9 cellular contexts compared by ENCODE assay signal in the genomic region with DNA sequence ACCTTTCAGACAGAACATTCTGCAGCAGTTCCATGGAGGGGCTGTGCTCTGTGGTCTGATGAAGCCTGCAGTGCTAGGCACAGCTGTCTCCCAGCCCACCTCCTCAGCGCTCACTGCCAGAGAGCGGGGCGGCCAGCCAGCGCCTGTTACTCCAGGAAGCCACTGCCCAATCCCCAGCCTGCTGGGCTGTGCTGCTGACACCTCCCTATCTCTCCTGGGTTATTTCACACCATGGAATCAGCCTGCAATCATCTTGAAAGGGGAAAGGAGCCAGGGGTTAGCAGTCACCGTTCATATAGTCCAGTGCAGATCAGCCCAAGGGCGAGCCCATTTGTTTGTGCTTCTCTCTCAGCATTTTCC. TPM values are rescaled to one million over a fixed set of nuclear protein-coding genes. Genes with fewer than 3 reads are reported as not detected.
DNase-seq lines count a peak whose midpoint lies in the region; ATAC-seq and TF ChIP-seq lines count a peak whose summit lies in the region.
"Had no signal": no experiment of that assay in that cellular context is flagged by ENCODE, and none has a peak within 500 bp of the region (broad histone marks: within the 10 kb centered on the region; RNA-seq: fewer than 3 reads in every experiment).

No MANE protein-coding gene starts in this region.

- H3K79me2 ChIP-seq in fibroblast of lung (ENCODE audit: control insufficient read depth, insufficient read depth, low read length) = peaks cover 6% of the 10 kb centered on the region

- intact Hi-C loops in uterus (cut with DNase I; ENCODE audit: low total_unique reads) = no loop called here

- H3K9ac ChIP-seq in fibroblast of lung (ENCODE audit: insufficient read depth, low read length) = peak overlapping the region; percentile 5
- peak overlapping the region in 1 of 2 donors; percentile 42 for H3K9ac ChIP-seq in mucosa of rectum (ENCODE audit: low read depth in 1 of 2, low read length in 2 of 2)

- peaks cover 26% of the 10 kb centered on the region for H3K4me1 ChIP-seq in fibroblast of lung (ENCODE audit: control insufficient read depth, extremely low read depth, insufficient read depth, low read length)
- peaks cover 6 to 28% of the 10 kb centered on the region in 2 donors for H3K4me1 ChIP-seq in mucosa of rectum (ENCODE audit: control insufficient read depth in 2 of 2, insufficient read depth in 2 of 2, low read length in 2 of 2)
- no peaks in the 10 kb centered on the region for H3K4me1 ChIP-seq in uterus

- H3K4me3 ChIP-seq in fibroblast of lung (replicated peaks in 1 of 4; ENCODE audit: control extremely low read depth in 1 of 4, insufficient read depth in 1 of 4, low read depth in 3 of 4, low read length in 4 of 4) (peak overlapping the region; percentile 32 to 56 (median 48)), mucosa of rectum (ENCODE audit: low read length in 2 of 2) (peak overlapping the region; percentile 31 to 66), uterus (no peak overlapping the region)

- H3K4me2 ChIP-seq in fibroblast of lung (ENCODE audit: extremely low read depth, insufficient read depth, low read length) = peak overlapping the region; percentile 80

- H4K20me1 ChIP-seq in fibroblast of lung (ENCODE audit: control insufficient read depth, extremely low read depth, insufficient read depth, low read length) = no peaks in the 10 kb centered on the region

- TF ChIP-seq CTCF in fibroblast of lung (conservative IDR thresholded peaks at IDR 0.05 in 1 of 2, IDR thresholded peaks at IDR 0.05 in 1 of 2; ENCODE audit: low read depth in 1 of 2, low read length in 2 of 2) (no peak), uterus (IDR thresholded peaks at IDR 0.05) (no peak)

- H3K27ac ChIP-seq in fibroblast of lung (ENCODE audit: insufficient read depth, low read length) (peak overlapping the region; percentile 48), mucosa of rectum (ENCODE audit: low read depth in 2 of 2, low read length in 2 of 2) (peak overlapping the region in 1 of 2 donors; percentile 32), uterus (peak overlapping the region; percentile 10 to 37)

- H3K36me3 ChIP-seq in fibroblast of lung (ENCODE audit: control insufficient read depth, insufficient read depth, low read length) (no peaks in the 10 kb centered on the region), mucosa of rectum (ENCODE audit: control insufficient read depth in 2 of 2, insufficient read depth in 2 of 2, low read length in 2 of 2) (no peaks in the 10 kb centered on the region), uterus (no peaks in the 10 kb centered on the region)

- DNase-seq in NCI-H146 (lab: John Stamatoyannopoulos, UW) (peak; percentile 36), NCI-H146 treated with DMSO at 0.1 percent for 48 hours (lab: John Stamatoyannopoulos, UW; ENCODE audit: unreplicated experiment) (no peak), fibroblast of lung (ENCODE audit: low read depth in 2 of 2) (peak; percentile 54 to 73), uterus (peak; percentile 18 to 63), HuH-7.5 (ENCODE audit: low spot score) (no peak), T-helper 9 cell (no peak)
- DNase-seq: OCI-M1 had no signal

- no peak for ATAC-seq in GM21619 (IDR thresholded peaks at IDR 0.05; ENCODE audit: unreplicated experiment)

- peak overlapping the region; percentile 74 for H2AFZ ChIP-seq in fibroblast of lung (ENCODE audit: low read length)

- H3K9me3 ChIP-seq in fibroblast of lung (ENCODE audit: control insufficient read depth, insufficient read depth, low read depth, low read length) (no peaks in the 10 kb centered on the region), mucosa of rectum (ENCODE audit: control insufficient read depth in 2 of 2, low read length in 2 of 2) (no peaks in the 10 kb centered on the region), uterus (no peaks in the 10 kb centered on the region)

- H3K27me3 ChIP-seq in fibroblast of lung (ENCODE audit: control insufficient read depth, insufficient read depth, low read length) (no peaks in the 10 kb centered on the region), mucosa of rectum (ENCODE audit: control insufficient read depth in 2 of 2, insufficient read depth in 2 of 2, low read length in 2 of 2) (no peaks in the 10 kb centered on the region), uterus (no peaks in the 10 kb centered on the region)

- TF ChIP-seq POLR2A in uterus (IDR thresholded peaks at IDR 0.05) = no peak

RNA-seq across cellular contexts. Expression of a gene that starts 46.3 kb away (rescaled TPM):
- 10.0 and 10.6 TPM in 2 replicates for total RNA-seq in fibroblast of lung
- 9.5 and 19.5 TPM in 2 replicates for polyA plus RNA-seq in fibroblast of lung
- 7.6 and 9.5 TPM in 2 replicates for polyA plus RNA-seq in fibroblast of lung (2012)
- polyA minus RNA-seq in fibroblast of lung (ENCODE audit: low replicate concordance) = 40.6 and 42.8 TPM in 2 replicates
- 10 to 100 TPM in 1 of 4 donors, 1 to 10 TPM in 3; 2.8 to 30.9 (median 7.9) TPM for total RNA-seq in uterus

Comparison
In these comparisons a context has a peak if more than half of its experiments do, and no peak if none do; other contexts are left out.
1. DNase-seq: peak in NCI-H146 (single experiment), fibroblast of lung (2 of 2) and uterus (2 of 2); none in NCI-H146 treated with DMSO at 0.1 percent for 48 hours (single experiment), HuH-7.5 (single experiment) and T-helper 9 cell (single experiment).
2. H3K4me3 ChIP-seq: peak in fibroblast of lung (4 of 4) and mucosa of rectum (2 of 2); none in uterus (0 of 2).